ENCODE assay signal across 23 cellular contexts in genomic region chr20:56848561-56848960, GRCh38.
"Had no signal": no experiment of that assay in that cellular context is flagged by ENCODE, and none has a peak within 500 bp of the region (broad histone marks: within the 10 kb centered on the region; RNA-seq: fewer than 3 reads in every experiment).

No MANE protein-coding gene starts in this region.

- H3K36me3 ChIP-seq: neutrophil, pancreas, prostate gland, right lobe of liver, sigmoid colon, stomach, thoracic aorta, thyroid gland, tibial nerve, upper lobe of right lung, uterus had no signal

- H3K27ac ChIP-seq: neutrophil, pancreas, prostate gland, right lobe of liver, sigmoid colon, stomach, thoracic aorta, thyroid gland, tibial nerve, upper lobe of right lung, uterus had no signal

- DNase-seq: naive thymus-derived CD4-positive, alpha-beta T cell; natural killer cell; nucleus accumbens; pancreas; right cardiac atrium; right lobe of liver; sigmoid colon; small intestine; stimulated activated CD4-positive, alpha-beta T cell treated with anti-CD3 and anti-CD28 coated beads, Interleukin-15, amount 100 ng/mL, for 24 hours; stimulated activated CD4-positive, alpha-beta T cell treated with anti-CD3 and anti-CD28 coated beads, Interleukin-2, amount 100 ng/mL, for 24 hours; stimulated activated CD4-positive, alpha-beta T cell treated with anti-CD3 and anti-CD28 coated beads, Interleukin-4, amount 100 ng/mL, for 1 hour; stimulated activated CD4-positive, alpha-beta T cell treated with anti-CD3 and anti-CD28 coated beads, Interleukin-4, amount 100 ng/mL, for 4 hours; stimulated activated CD8-positive, alpha-beta memory T cell treated with anti-CD3 and anti-CD28 coated beads, Interleukin-4, amount 100 ng/mL, for 48 hours; stimulated activated naive B cell treated with anti-CD40 and anti-IgM and Interleukin-4, amounts not matched to agents 10 μg/mL and 1 μg/mL and 100 μg/mL, for 72 hours; stimulated activated naive CD4-positive, alpha-beta T cell treated with Interleukin-2 at 50 U/mL for 16 hours; stomach; thyroid gland; upper lobe of right lung; uterus had no signal

- H3K27me3 ChIP-seq: neutrophil, pancreas, right lobe of liver, sigmoid colon, thyroid gland, tibial nerve, uterus had no signal

- H3K9me3 ChIP-seq: neutrophil, pancreas, prostate gland, right lobe of liver, sigmoid colon, stomach, thoracic aorta, thyroid gland, tibial nerve, upper lobe of right lung, uterus had no signal

- H3K4me1 ChIP-seq: pancreas, prostate gland, right lobe of liver, stomach, tibial nerve, upper lobe of right lung, uterus had no signal

- H3K4me3 ChIP-seq: pancreas, prostate gland, right lobe of liver, sigmoid colon, stomach, thoracic aorta, thyroid gland, tibial nerve, upper lobe of right lung, uterus had no signal
